11 cellular contexts compared by ENCODE assay signal in the genomic region with DNA sequence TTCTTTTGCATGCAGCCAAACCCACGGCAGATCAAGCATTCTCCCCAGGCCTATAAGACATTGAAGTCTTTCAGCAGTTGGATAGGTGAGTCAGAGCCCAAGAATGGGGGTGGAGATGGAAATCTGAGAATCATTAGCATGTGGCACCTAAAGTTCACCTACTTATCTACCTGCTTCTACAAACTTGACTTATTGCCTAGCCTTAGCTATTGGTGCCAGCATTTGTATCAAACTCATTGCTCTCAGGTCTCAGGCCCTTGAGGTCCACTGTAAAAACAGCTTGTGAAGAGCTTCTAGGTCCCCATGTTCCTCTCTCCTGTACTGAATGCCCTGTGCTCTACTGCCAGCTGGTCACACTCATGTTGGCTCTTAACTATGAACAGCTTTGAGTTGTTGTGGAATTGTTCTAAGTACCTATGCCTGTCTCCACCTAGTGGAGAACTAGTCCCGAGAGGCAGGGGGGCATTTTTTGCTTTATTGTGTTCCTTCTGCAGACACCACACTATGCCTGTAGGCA.
A peak's percentile ranks its signal among the peaks of the same experiment; 100 is the strongest.
DNase-seq lines count a peak whose midpoint lies in the region; ATAC-seq, FAIRE-seq and TF ChIP-seq lines count a peak whose summit lies in the region.
"Had no signal": no experiment of that assay in that cellular context is flagged by ENCODE, and none has a peak within 500 bp of the region (broad histone marks: within the 10 kb centered on the region; RNA-seq: fewer than 3 reads in every experiment).

No MANE protein-coding gene starts in this region.

- no peaks in the 10 kb centered on the region for H3K4me1 ChIP-seq in A549

- no peak overlapping the region for H3K4me3 Mint-ChIP-seq in endothelial cell (ENCODE audit: unreplicated experiment)

- no peak overlapping the region for H3K27ac Mint-ChIP-seq in endothelial cell (ENCODE audit: unreplicated experiment)

- no peak for FAIRE-seq in A549 (lab: Jason Lieb, UNC)
- FAIRE-seq in GM12892 (lab: Jason Lieb, UNC): peak; percentile 50

- no peak overlapping the region for H3K4me2 ChIP-seq in A549

- H3K4me1 Mint-ChIP-seq in endothelial cell (ENCODE audit: unreplicated experiment): peaks cover 5% of the 10 kb centered on the region

- no peaks in the 10 kb centered on the region for H3K36me3 Mint-ChIP-seq in endothelial cell (ENCODE audit: low read depth, unreplicated experiment)

- TF ChIP-seq RAD21 in A549 (conservative IDR thresholded peaks at IDR 0.05 in 1 of 2, IDR thresholded peaks at IDR 0.05 in 1 of 2): peak in 1 of 2 experiments; percentile 39; a peak in 2 of 5 replicates

- peak; percentile 19 to 30 for DNase-seq in A549 (ENCODE audit: low read depth in 1 of 2, low spot score in 1 of 2)
- DNase-seq in GM12892 (ENCODE audit: insufficient read length): no peak
- DNase-seq in NB4 (ENCODE audit: low read depth): peak; percentile 57
- peak; percentile 26 for DNase-seq in endothelial cell (ENCODE audit: low spot score)
- DNase-seq in stimulated activated naive CD8-positive, alpha-beta T cell treated with anti-CD3 and anti-CD28 coated beads, Interleukin-15, Interleukin-2, amounts not matched to agents 100 U/mL and 50 U/mL, for 24 hours: no peak
- DNase-seq in activated CD8-positive, alpha-beta memory T cell treated with anti-CD3 and anti-CD28 coated beads, Interleukin-2, amount 50 U/mL, for 4 hours: no peak
- DNase-seq: COR-L47; stimulated activated CD4-positive, alpha-beta T cell treated with anti-CD3 and anti-CD28 coated beads, Interleukin-2, amount 100 ng/mL, for 24 hours had no signal

- 3% methylated on average over 2 of the region's 2 CpGs for WGBS in A549 (ENCODE audit: missing lambda C conversion rate)

- H3K9me3 ChIP-seq in A549: no peaks in the 10 kb centered on the region

- ATAC-seq in A549: peak; percentile 32 to 79; a peak in 3 of 6 replicates
- no peak for ATAC-seq in HG03135 (IDR thresholded peaks at IDR 0.05; ENCODE audit: unreplicated experiment)
- ATAC-seq in HG02981 (IDR thresholded peaks at IDR 0.05; ENCODE audit: unreplicated experiment): no peak
- no peak for ATAC-seq in stimulated activated naive CD8-positive, alpha-beta T cell treated with anti-CD3 and anti-CD28 coated beads, Interleukin-15, Interleukin-2, amounts not matched to agents 100 U/mL and 50 U/mL, for 24 hours

- TF ChIP-seq POLR2A in A549 (IDR thresholded peaks at IDR 0.05; ENCODE audit: low read length): no peak
- no peak for TF ChIP-seq POLR2A in GM12892 (IDR thresholded peaks at IDR 0.05; ENCODE audit: low read depth, low read length)
- TF ChIP-seq POLR2A in NB4 (IDR thresholded peaks at IDR 0.05; ENCODE audit: extremely low read depth, insufficient read length): no peak

- TF ChIP-seq CTCF in A549 (IDR thresholded peaks at IDR 0.05) (peak; percentile 26; the same call in 2 of the 3 replicates), NB4 (IDR thresholded peaks at IDR 0.05; ENCODE audit: low read depth, low read length) (peak; percentile 65), endothelial cell (IDR thresholded peaks at IDR 0.05; ENCODE audit: unreplicated experiment) (peak; percentile 25)

- CTCF ChIA-PET in A549 (lab: Yijun Ruan, JAX): interaction anchor here (0.8 to 1.4 kb wide), 8 partner anchors 9 to 316 kb away, joined by 3 to 6 read pairs (median 4); no protein-coding TSS in a partner anchor

- no peak for TF ChIP-seq EP300 in A549 (IDR thresholded peaks at IDR 0.05)

- H3K27ac ChIP-seq in A549: no peak overlapping the region
- H3K27ac ChIP-seq: SK-N-MC had no signal

- H3K9me3 Mint-ChIP-seq in endothelial cell (ENCODE audit: unreplicated experiment): no peaks in the 10 kb centered on the region

- no peak overlapping the region for H3K4me3 ChIP-seq in A549
- H3K4me3 ChIP-seq in NB4 (ENCODE audit: low read depth, low read length): no peak overlapping the region
- H3K4me3 ChIP-seq: SK-N-MC had no signal

- POLR2A ChIA-PET in A549 (lab: Yijun Ruan, JAX): no interaction called here

- no peaks in the 10 kb centered on the region for H3K27me3 Mint-ChIP-seq in endothelial cell (ENCODE audit: unreplicated experiment)

TF ChIP-seq in A549, 52 proteins besides CTCF, POLR2A, EP300 and RAD21:
- no peak for TF ChIP-seq EHF (CRISPR knock-in tag; IDR thresholded peaks at IDR 0.05)
- TF ChIP-seq SMC3 (IDR thresholded peaks at IDR 0.05): 0 out of 3 replicates have a peak, but pooled peaks have one; percentile 12

Comparison
In these comparisons a context has a peak if more than half of its experiments do, and no peak if none do; other contexts are left out.
1. ATAC-seq: peak in A549 (2 of 2); none in HG03135 (single experiment), HG02981 (single experiment) and stimulated activated naive CD8-positive, alpha-beta T cell treated with anti-CD3 and anti-CD28 coated beads, Interleukin-15, Interleukin-2, amounts not matched to agents 100 U/mL and 50 U/mL, for 24 hours (single experiment).
2. DNase-seq: peak in A549 (2 of 2), NB4 (single experiment) and endothelial cell (single experiment); none in GM12892 (single experiment), stimulated activated naive CD8-positive, alpha-beta T cell treated with anti-CD3 and anti-CD28 coated beads, Interleukin-15, Interleukin-2, amounts not matched to agents 100 U/mL and 50 U/mL, for 24 hours (single experiment) and activated CD8-positive, alpha-beta memory T cell treated with anti-CD3 and anti-CD28 coated beads, Interleukin-2, amount 50 U/mL, for 4 hours (single experiment).
3. Peak in every context shown above with its lines, with median percentiles within 50 percentile points of each other: CTCF ChIP-seq.